Comparison of ENCODE assay signal across 11 cellular contexts in the genomic region with DNA sequence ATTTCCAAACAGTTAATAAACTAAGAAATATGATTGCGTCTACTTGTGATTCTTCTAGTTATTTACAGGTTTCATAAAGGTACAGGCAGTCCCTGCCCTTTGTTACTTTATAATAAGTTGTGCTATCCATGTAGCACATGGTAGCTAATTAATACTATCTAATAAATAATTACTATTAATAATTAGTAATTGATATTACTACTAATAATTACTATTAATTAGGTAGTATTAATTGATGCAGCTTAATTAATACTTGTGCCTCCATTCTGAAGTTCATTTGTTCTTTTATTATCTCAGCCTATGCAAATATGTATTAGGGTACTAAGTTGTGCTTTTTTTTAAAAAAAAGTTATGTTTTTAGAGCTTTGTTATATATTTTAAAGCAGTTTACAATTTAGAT.
"Had no signal": no experiment of that assay in that cellular context is flagged by ENCODE, and none has a peak within 500 bp of the region (broad histone marks: within the 10 kb centered on the region; RNA-seq: fewer than 3 reads in every experiment).

No MANE protein-coding gene starts in this region.

- H3K4me1 ChIP-seq: HAP-1 had no signal

- H3K4me2 ChIP-seq: GM23338 had no signal

- DNase-seq: GM23248, GOT3, H7, H9, HCEC 1CT, HFFc6 had no signal

- H3K9ac ChIP-seq: GM23248 had no signal

- H3K9me3 ChIP-seq: HAP-1 had no signal

- H3K36me3 ChIP-seq: HAP-1 had no signal

- H3K4me3 ChIP-seq: GM23248, GM23338, HAP-1 had no signal

- FAIRE-seq: H1, H54 had no signal

- ATAC-seq: GM23338, HCT116 had no signal

- H2AFZ ChIP-seq: GM23248, GM23338 had no signal

- H3K27ac ChIP-seq: GM23248 had no signal
